ENCODE assay signal across 1 cellular context in genomic region chr5:179265529-179266290, GRCh38.
TF ChIP-seq lines count a peak whose summit lies in the region.

No MANE protein-coding gene starts in this region.

TF ChIP-seq in SK-N-SH, 30 proteins besides CTCF, POLR2A, EP300 and RAD21 (continued from another document):
- TF ChIP-seq YY1 (IDR thresholded peaks at IDR 0.05; ENCODE audit: low read depth) (no peak), RCOR1 (IDR thresholded peaks at IDR 0.05; ENCODE audit: low read length) (no peak)
